In the genomic region with DNA sequence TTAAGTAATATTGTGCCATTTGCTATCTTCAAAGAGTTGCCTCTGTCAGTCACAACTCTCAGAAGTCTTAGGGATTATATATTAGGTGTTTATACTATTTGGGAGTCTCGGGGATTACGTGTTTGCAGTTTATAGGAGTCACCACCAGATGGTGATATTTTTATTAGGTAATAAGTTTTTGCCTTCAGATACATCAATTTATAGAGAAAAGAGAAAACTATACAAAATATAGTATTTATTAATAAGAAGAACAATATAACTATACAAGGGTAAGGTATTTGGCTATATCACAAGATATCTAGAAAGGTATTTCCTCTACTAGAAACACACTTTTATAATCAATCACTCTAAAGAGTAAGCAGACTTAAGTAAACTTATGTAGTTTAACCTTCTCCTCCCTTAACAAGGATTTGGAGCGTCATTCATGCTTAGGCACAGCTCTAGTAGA, we compare ENCODE assay signal across 8 cellular contexts. TPM values are rescaled to one million over a fixed set of nuclear protein-coding genes. Genes with fewer than 3 reads are reported as not detected.
DNase-seq lines count a peak whose midpoint lies in the region; ATAC-seq and TF ChIP-seq lines count a peak whose summit lies in the region.

No MANE protein-coding gene starts in this region.

- H3K9me3 Mint-ChIP-seq in CD8-positive, alpha-beta T cell, result no peaks in the 10 kb centered on the region

- H3K27ac ChIP-seq in CD8-positive, alpha-beta T cell (ENCODE audit: low read depth, low read length), result no peak overlapping the region
- H3K27ac ChIP-seq in brain microvascular endothelial cell, result no peak overlapping the region
- H3K27ac ChIP-seq in mesendoderm (ENCODE audit: low read depth, low read length), result no peak overlapping the region

- no peak overlapping the region for H3K23ac ChIP-seq in mesendoderm (ENCODE audit: low read length)

- no peak overlapping the region for H3K27ac Mint-ChIP-seq in CD8-positive, alpha-beta T cell

- TF ChIP-seq CTCF in CD8-positive, alpha-beta T cell (IDR thresholded peaks at IDR 0.05), result peak; percentile 57
- peak; percentile 47 for TF ChIP-seq CTCF in brain microvascular endothelial cell (IDR thresholded peaks at IDR 0.05; ENCODE audit: low read depth, low read length, missing control alignments)

- no peak overlapping the region for H2BK15ac ChIP-seq in mesendoderm (replicated peaks; ENCODE audit: low read depth)

- H3K4me1 ChIP-seq in CD8-positive, alpha-beta T cell (ENCODE audit: insufficient read depth, low read length), result no peaks in the 10 kb centered on the region
- no peaks in the 10 kb centered on the region for H3K4me1 ChIP-seq in mesendoderm (ENCODE audit: control insufficient read depth, low read depth, low read length)

- H4K5ac ChIP-seq in mesendoderm (ENCODE audit: low read length), result no peak overlapping the region

- no peaks in the 10 kb centered on the region for H3K79me2 ChIP-seq in mesendoderm (ENCODE audit: control insufficient read depth, insufficient read depth, low read length)

- no peak overlapping the region for H3K56ac ChIP-seq in mesendoderm (ENCODE audit: low read length)

- CTCF ChIA-PET in CD8-positive, alpha-beta T cell (lab: Charles Lee), result interaction anchor here (1.1 to 1.6 kb wide), 2 partner anchors 10 to 1367 kb away, joined by 6 to 8 read pairs; partner anchors contain the start of gene DHX36

- no peak overlapping the region for H3K4me3 Mint-ChIP-seq in CD8-positive, alpha-beta T cell

- H4K8ac ChIP-seq in mesendoderm (ENCODE audit: low read depth, low read length), result no peak overlapping the region

- no peak overlapping the region for H2BK5ac ChIP-seq in mesendoderm (ENCODE audit: low read length)

- intact Hi-C loops in CD8-positive, alpha-beta T cell (cut with DNase I, micrococcal nuclease), result loop anchor here (1.0 to 10.0 kb wide), 5 partner anchors 987 to 1367 kb away; no protein-coding TSS in a partner anchor

- no peaks in the 10 kb centered on the region for H3K27me3 ChIP-seq in CD8-positive, alpha-beta T cell (ENCODE audit: insufficient read depth, low read length)
- H3K27me3 ChIP-seq in brain microvascular endothelial cell (replicated peaks) (no peaks in the 10 kb centered on the region), mesendoderm (ENCODE audit: insufficient read depth, low read length, poor library complexity) (no peaks in the 10 kb centered on the region)

- in situ Hi-C loops in brain microvascular endothelial cell (cut with HindIII; ENCODE audit: low pct_ligation_motif_present, low sequenced_read_pairs), result no loop called here

- no peak overlapping the region for H2BK120ac ChIP-seq in mesendoderm (ENCODE audit: low read depth, low read length)

- no peaks in the 10 kb centered on the region for H3K36me3 ChIP-seq in CD8-positive, alpha-beta T cell (ENCODE audit: insufficient read depth, low read length)
- H3K36me3 ChIP-seq in brain microvascular endothelial cell (replicated peaks), result no peaks in the 10 kb centered on the region
- H3K36me3 ChIP-seq in mesendoderm (ENCODE audit: control insufficient read depth, insufficient read depth, low read length), result no peaks in the 10 kb centered on the region

- H3K4me3 ChIP-seq in CD8-positive, alpha-beta T cell (ENCODE audit: low read depth, low read length), result no peak overlapping the region
- H3K4me3 ChIP-seq in brain microvascular endothelial cell (ENCODE audit: low read depth, low read length) (no peak overlapping the region), mesendoderm (ENCODE audit: low read length) (no peak overlapping the region)

- H3K4me2 ChIP-seq in mesendoderm (ENCODE audit: low read length), result no peak overlapping the region

- WGBS in mesendoderm (ENCODE audit: extremely low coverage, insufficient coverage, low lambda C conversion rate), result no CpG with 5 or more reads among the region's 3 CpGs

- no peak overlapping the region for H3K4ac ChIP-seq in mesendoderm (ENCODE audit: low read depth, low read length)

- DNase-seq in CD8-positive, alpha-beta T cell, result no peak
- DNase-seq in NCI-H2227 treated with DMSO at 0.1 percent for 48 hours (lab: John Stamatoyannopoulos, UW) (peak; percentile 32), brain microvascular endothelial cell (peak; percentile 40), mesendoderm (peak; percentile 54), mucosa of gallbladder (ENCODE audit: low spot score) (no peak)

- peaks cover 14% of the 10 kb centered on the region for H3K27me3 Mint-ChIP-seq in CD8-positive, alpha-beta T cell (ENCODE audit: low read depth)

- no peak overlapping the region for H2AK5ac ChIP-seq in mesendoderm (ENCODE audit: low read length)

- POLR2A ChIA-PET in CD8-positive, alpha-beta T cell (lab: Charles Lee), result no interaction called here

- H3K9me3 ChIP-seq in CD8-positive, alpha-beta T cell (ENCODE audit: low read length), result no peaks in the 10 kb centered on the region

- no peaks in the 10 kb centered on the region for H3K4me1 Mint-ChIP-seq in CD8-positive, alpha-beta T cell (ENCODE audit: low read depth)

- ATAC-seq in CD8-positive, alpha-beta T cell, result peak; percentile 54
- ATAC-seq in GM21529 (IDR thresholded peaks at IDR 0.05; ENCODE audit: unreplicated experiment) (peak; percentile 63), HG02623 (IDR thresholded peaks at IDR 0.05; ENCODE audit: unreplicated experiment) (no peak), HG03520 (IDR thresholded peaks at IDR 0.05; ENCODE audit: unreplicated experiment) (no peak)

- no peaks in the 10 kb centered on the region for H3K79me1 ChIP-seq in mesendoderm (ENCODE audit: low read length)

- H3K36me3 Mint-ChIP-seq in CD8-positive, alpha-beta T cell, result no peaks in the 10 kb centered on the region

- no peak overlapping the region for H3K9ac ChIP-seq in mesendoderm (ENCODE audit: low read length)

- no peak overlapping the region for H3K18ac ChIP-seq in mesendoderm (ENCODE audit: low read length)

RNA-seq across cellular contexts. Expression of gene DHX36, which starts 10.7 kb away (rescaled TPM):
- total RNA-seq in CD8-positive, alpha-beta T cell, result 100 to 1,000 TPM; 149 to 152 TPM
- polyA plus RNA-seq in mesendoderm (2013, experiment 1 of 2), result 74.0 TPM
- polyA plus RNA-seq in mesendoderm (2013, experiment 2 of 2), result 73.2 TPM
- total RNA-seq in mucosa of gallbladder, result 41.7 TPM

Comparison
In these comparisons a context has a peak if more than half of its experiments do, and no peak if none do; other contexts are left out.
1. ATAC-seq: peak in CD8-positive, alpha-beta T cell (single experiment) and GM21529 (single experiment); none in HG02623 (single experiment) and HG03520 (single experiment).
2. DNase-seq: peak in NCI-H2227 treated with DMSO at 0.1 percent for 48 hours (single experiment), brain microvascular endothelial cell (single experiment) and mesendoderm (single experiment); none in CD8-positive, alpha-beta T cell (0 of 7) and mucosa of gallbladder (single experiment).